Comparison of ENCODE assay signal across 8 cellular contexts in genomic region chr11:124839051-124839971, GRCh38. TPM values are rescaled to one million over a fixed set of nuclear protein-coding genes. Genes with fewer than 3 reads are reported as not detected.
A peak's percentile ranks its signal among the peaks of the same experiment; 100 is the strongest.
DNase-seq lines count a peak whose midpoint lies in the region; ATAC-seq and TF ChIP-seq lines count a peak whose summit lies in the region.

No MANE protein-coding gene starts in this region.

- H3K36me3 ChIP-seq in HUES48 (ENCODE audit: control insufficient read depth, insufficient read depth, low read length): no peaks in the 10 kb centered on the region

- peaks cover 26% of the 10 kb centered on the region for H3K4me1 Mint-ChIP-seq in chondrocyte (ENCODE audit: low read depth)
- H3K4me1 Mint-ChIP-seq in naive thymus-derived CD8-positive, alpha-beta T cell: peaks cover 12 to 28% (median 21%) of the 10 kb centered on the region in 4 donors

- H3K27me3 ChIP-seq in HUES48 (ENCODE audit: control insufficient read depth, insufficient read depth, low read length): peaks cover 86% of the 10 kb centered on the region

- H3K4me3 ChIP-seq in AG09309 (ENCODE audit: control insufficient read depth, low read depth, low read length) (peak overlapping the region; percentile 31), HUES48 (ENCODE audit: low read depth, low read length) (peak overlapping the region; percentile 48)

- no peak overlapping the region for H3K27ac Mint-ChIP-seq in chondrocyte (ENCODE audit: unreplicated experiment)
- no peak overlapping the region for H3K27ac Mint-ChIP-seq in naive thymus-derived CD8-positive, alpha-beta T cell

- POLR2A ChIA-PET in naive thymus-derived CD8-positive, alpha-beta T cell (lab: Charles Lee): interaction anchor here (1.1 kb wide), 1 partner anchor 170 kb away, joined by 3 read pairs; no protein-coding TSS in a partner anchor

- peak in 1 of 2 donors; percentile 31 for ATAC-seq in naive thymus-derived CD8-positive, alpha-beta T cell
- ATAC-seq in HG03571 (IDR thresholded peaks at IDR 0.05; ENCODE audit: unreplicated experiment) (no peak), HG03095 (IDR thresholded peaks at IDR 0.05; ENCODE audit: unreplicated experiment) (no peak)

- TF ChIP-seq CTCF in AG09309 (IDR thresholded peaks at IDR 0.05; ENCODE audit: control insufficient read depth, insufficient read depth, low read depth, low read length, missing control alignments): no peak
- no peak for TF ChIP-seq CTCF in chondrocyte (IDR thresholded peaks at IDR 0.05)

- peaks cover 13% of the 10 kb centered on the region for H3K4me1 ChIP-seq in HUES48 (ENCODE audit: control insufficient read depth, insufficient read depth, low read length)

- H3K4me3 Mint-ChIP-seq in chondrocyte (ENCODE audit: unreplicated experiment): peak overlapping the region; percentile 57
- peak overlapping the region; percentile 43 to 79 (median 73) for H3K4me3 Mint-ChIP-seq in naive thymus-derived CD8-positive, alpha-beta T cell

- H3K9me3 ChIP-seq in HUES48 (ENCODE audit: control insufficient read depth, insufficient read depth, low read length): no peaks in the 10 kb centered on the region

- peaks cover 2% of the 10 kb centered on the region for H3K36me3 Mint-ChIP-seq in chondrocyte (ENCODE audit: low read depth)
- no peaks in the 10 kb centered on the region for H3K36me3 Mint-ChIP-seq in naive thymus-derived CD8-positive, alpha-beta T cell

- peaks cover 57% of the 10 kb centered on the region for H3K27me3 Mint-ChIP-seq in chondrocyte (ENCODE audit: low read depth)
- peaks cover 46 to 70% (median 63%) of the 10 kb centered on the region in 5 donors for H3K27me3 Mint-ChIP-seq in naive thymus-derived CD8-positive, alpha-beta T cell

- no peak overlapping the region for H3K27ac ChIP-seq in HUES48 (ENCODE audit: low read depth, low read length)

- H3K9ac ChIP-seq in HUES48 (ENCODE audit: low read depth, low read length): no peak overlapping the region

- no peaks in the 10 kb centered on the region for H3K9me3 Mint-ChIP-seq in chondrocyte (ENCODE audit: low read depth)
- peaks cover 0 to 2% (median 0%) of the 10 kb centered on the region in 9 donors for H3K9me3 Mint-ChIP-seq in naive thymus-derived CD8-positive, alpha-beta T cell

- DNase-seq in AG09309 (ENCODE audit: low read depth): no peak
- DNase-seq in chondrocyte (ENCODE audit: low spot score): no peak
- DNase-seq in naive thymus-derived CD8-positive, alpha-beta T cell: peak in 1 of 10 donors; percentile 9
- no peak for DNase-seq in AG08395 (ENCODE audit: low spot score)
- DNase-seq in RPMI8226: no peak

RNA-seq across cellular contexts. Expression of gene ROBO3, which starts 25.9 kb away (rescaled TPM):
- total RNA-seq in chondrocyte: 4.9 to 12.0 TPM (median 10.9 TPM) in 3 replicates
- 10 to 100 TPM; 49.4 to 55.0 TPM for total RNA-seq in naive thymus-derived CD8-positive, alpha-beta T cell
- 1 to 10 TPM; 5.8 to 7.0 (median 6.9) TPM for polyA plus RNA-seq in naive thymus-derived CD8-positive, alpha-beta T cell

RNA-seq across cellular contexts. Expression of gene MSANTD2, which starts 39.1 kb away (rescaled TPM):
- 10.4 to 12.5 TPM (median 10.6 TPM) in 3 replicates for total RNA-seq in chondrocyte
- total RNA-seq in naive thymus-derived CD8-positive, alpha-beta T cell: 10 to 100 TPM; 23.0 to 25.5 TPM
- polyA plus RNA-seq in naive thymus-derived CD8-positive, alpha-beta T cell: 1 to 10 TPM; 3.5 to 4.2 (median 4.0) TPM

RNA-seq across cellular contexts. Expression of gene ROBO4, which starts 58.4 kb away (rescaled TPM):
- total RNA-seq in chondrocyte: not detected in 3 replicates
- not detected for total RNA-seq in naive thymus-derived CD8-positive, alpha-beta T cell
- polyA plus RNA-seq in naive thymus-derived CD8-positive, alpha-beta T cell: under 1 TPM in 1 of 3 donors, not detected in 2; 0.04 TPM
